Comparison of ENCODE assay signal across 30 cellular contexts in genomic region chr18:72324677-72325076, GRCh38.
"Had no signal": no experiment of that assay in that cellular context is flagged by ENCODE, and none has a peak within 500 bp of the region (broad histone marks: within the 10 kb centered on the region; RNA-seq: fewer than 3 reads in every experiment).

No MANE protein-coding gene starts in this region.

- H3K27me3 ChIP-seq: colonic mucosa, dorsolateral prefrontal cortex, esophagus muscularis mucosa, esophagus squamous epithelium, foreskin keratinocyte, gastrocnemius medialis, gastroesophageal sphincter, heart left ventricle, heart right ventricle, hepatocyte had no signal

- H3K4me2 ChIP-seq: hepatocyte had no signal

- H3K4me3 Mint-ChIP-seq: dendritic cell treated with granulocyte-macrophage colony-stimulating factor and Interleukin-4, amounts not matched to agents 40 ng/mL and 50 ng/mL, for 4 days; effector memory CD8-positive, alpha-beta T cell; endodermal cell had no signal

- ATAC-seq: effector memory CD8-positive, alpha-beta T cell; esophagus mucosa; foreskin keratinocyte; gastrocnemius medialis; gastroesophageal sphincter; heart left ventricle; heart right ventricle had no signal

- H3K4me1 ChIP-seq: colonic mucosa, esophagus muscularis mucosa, esophagus squamous epithelium, foreskin keratinocyte, gastrocnemius medialis, gastroesophageal sphincter, heart left ventricle, heart right ventricle had no signal

- H3K27ac Mint-ChIP-seq: dendritic cell treated with granulocyte-macrophage colony-stimulating factor and Interleukin-4, amounts not matched to agents 40 ng/mL and 50 ng/mL, for 4 days; effector memory CD8-positive, alpha-beta T cell; endodermal cell had no signal

- H3K27ac ChIP-seq: colonic mucosa, coronary artery, dorsolateral prefrontal cortex, epithelial cell of prostate, esophagus muscularis mucosa, esophagus squamous epithelium, foreskin keratinocyte, gastrocnemius medialis, gastroesophageal sphincter, heart left ventricle, heart right ventricle, hepatocyte had no signal

- DNase-seq: colonic mucosa; cortex of kidney; dermis blood vessel endothelial cell; dorsolateral prefrontal cortex; effector CD4-positive, alpha-beta T cell; effector CD8-positive, alpha-beta T cell; effector memory CD4-positive, alpha-beta T cell; effector memory CD8-positive, alpha-beta T cell; endodermal cell; erythroblast; esophagus squamous epithelium; foreskin fibroblast; foreskin melanocyte; gastrocnemius medialis; glutamatergic neuron; head of caudate nucleus; heart left ventricle; heart right ventricle had no signal

- FAIRE-seq: colon, endometrium, endothelial cell of umbilical vein, frontal cortex had no signal

- H3K9me3 Mint-ChIP-seq: dendritic cell treated with granulocyte-macrophage colony-stimulating factor and Interleukin-4, amounts not matched to agents 40 ng/mL and 50 ng/mL, for 4 days; endodermal cell had no signal

- H3K36me3 ChIP-seq: colonic mucosa, esophagus muscularis mucosa, esophagus squamous epithelium, gastrocnemius medialis, gastroesophageal sphincter, heart left ventricle, heart right ventricle had no signal

- H3K27me3 Mint-ChIP-seq: dendritic cell treated with granulocyte-macrophage colony-stimulating factor and Interleukin-4, amounts not matched to agents 40 ng/mL and 50 ng/mL, for 4 days; effector memory CD8-positive, alpha-beta T cell had no signal

- H3K9me3 ChIP-seq: colonic mucosa, esophagus muscularis mucosa, esophagus squamous epithelium, gastrocnemius medialis, gastroesophageal sphincter had no signal

- H3K4me3 ChIP-seq: colonic mucosa, coronary artery, dorsolateral prefrontal cortex, esophagus muscularis mucosa, esophagus squamous epithelium, gastrocnemius medialis, gastroesophageal sphincter, heart left ventricle, heart right ventricle, hepatocyte had no signal
